8 cellular contexts compared by ENCODE assay signal in genomic region chr22:32531955-32532818, GRCh38. TPM values are rescaled to one million over a fixed set of nuclear protein-coding genes. Genes with fewer than 3 reads are reported as not detected.
DNase-seq lines count a peak whose midpoint lies in the region; ATAC-seq, FAIRE-seq and TF ChIP-seq lines count a peak whose summit lies in the region.

No MANE protein-coding gene starts in this region.

- peaks cover 41% of the 10 kb centered on the region for H3K27me3 Mint-ChIP-seq in stimulated activated naive CD8-positive, alpha-beta T cell treated with anti-CD3 and anti-CD28 coated beads, Interleukin-15, amount 100 ng/mL, for 72 hours
- H3K27me3 Mint-ChIP-seq in CD14-positive monocyte (ENCODE audit: low read depth in 3 of 3), result peaks cover 0 to 7% (median 3%) of the 10 kb centered on the region in 3 donors

- TF ChIP-seq CTCF in H1 (IDR thresholded peaks at IDR 0.05; ENCODE audit: control extremely low read depth in 1 of 3, insufficient read depth in 1 of 3, low read depth in 1 of 3, low read length in 3 of 3) (no peak), OCI-LY7 (conservative IDR thresholded peaks at IDR 0.05; ENCODE audit: low read length) (no peak), CD14-positive monocyte (IDR thresholded peaks at IDR 0.05) (no peak)

- H4K20me1 ChIP-seq in H1 (replicated peaks in 1 of 2; ENCODE audit: control insufficient read depth in 1 of 2, insufficient read depth in 2 of 2, low read length in 2 of 2) (peaks cover 3 to 5% of the 10 kb centered on the region in 2 experiments), OCI-LY7 (ENCODE audit: insufficient read depth, low read length) (no peaks in the 10 kb centered on the region)

- no peak for FAIRE-seq in H1 (lab: Jason Lieb, UNC)

- peak overlapping the region; percentile 10 to 81 for H3K27ac Mint-ChIP-seq in stimulated activated naive CD8-positive, alpha-beta T cell treated with anti-CD3 and anti-CD28 coated beads, Interleukin-15, amount 100 ng/mL, for 72 hours
- peak overlapping the region in 1 of 7 donors; percentile 11 for H3K27ac Mint-ChIP-seq in CD14-positive monocyte

- H2BK120ac ChIP-seq in H1 (replicated peaks; ENCODE audit: low read depth, low read length) (peak overlapping the region; percentile 30), mesenchymal stem cell (ENCODE audit: low read depth, low read length) (peak overlapping the region; percentile 69)

- H2BK12ac ChIP-seq in H1 (ENCODE audit: low read depth, low read length) (no peak overlapping the region), mesenchymal stem cell (ENCODE audit: low read length in 2 of 2) (peak overlapping the region; percentile 87 to 94)

- H3K9ac ChIP-seq in H1 (replicated peaks in 1 of 4; ENCODE audit: extremely low read depth in 1 of 4, low read depth in 3 of 4, low read length in 3 of 4) (peak overlapping the region in 3 of 4 experiments; percentile 29 to 46 (median 42); a peak in 4 of 7 replicates), mesenchymal stem cell (ENCODE audit: low read length) (peak overlapping the region; percentile 25)

- no peaks in the 10 kb centered on the region for H3K36me3 Mint-ChIP-seq in CD14-positive monocyte

- TF ChIP-seq POLR2A in H1 (IDR thresholded peaks at IDR 0.05; ENCODE audit: control extremely low read depth in 1 of 2, low read depth in 2 of 2, low read length in 2 of 2), result peak in 1 of 2 experiments; percentile 69; a peak in 2 of 3 replicates

- no peaks in the 10 kb centered on the region for H3K4me1 Mint-ChIP-seq in stimulated activated naive CD8-positive, alpha-beta T cell treated with anti-CD3 and anti-CD28 coated beads, Interleukin-15, amount 100 ng/mL, for 72 hours
- H3K4me1 Mint-ChIP-seq in CD14-positive monocyte, result peaks cover 4% of the 10 kb centered on the region

- H4K91ac ChIP-seq in H1 (replicated peaks; ENCODE audit: insufficient read length, low read length) (peak overlapping the region; percentile 88), mesenchymal stem cell (ENCODE audit: low read length) (peak overlapping the region; percentile 29)

- H3K23me2 ChIP-seq in H1 (ENCODE audit: low read depth, low read length), result peaks cover 4% of the 10 kb centered on the region

- no peak for ATAC-seq in stimulated activated naive CD8-positive, alpha-beta T cell treated with anti-CD3 and anti-CD28 coated beads, Interleukin-15, amount 100 ng/mL, for 72 hours
- ATAC-seq in stimulated activated naive CD8-positive, alpha-beta T cell treated with anti-CD3 and anti-CD28 coated beads, Interleukin-15, Interleukin-2, amounts not matched to agents 100 U/mL and 50 U/mL, for 24 hours, result no peak
- ATAC-seq in aorta (ENCODE audit: low FRiP score), result peak; percentile 69

- H3K4me1 ChIP-seq in H1 (replicated peaks in 1 of 4; ENCODE audit: control insufficient read depth in 3 of 4, insufficient read depth in 4 of 4, low read length in 3 of 4) (no peaks in the 10 kb centered on the region; a peak in 1 of 7 replicates), mesenchymal stem cell (ENCODE audit: control insufficient read depth, insufficient read depth, low read depth, low read length) (peaks cover 7% of the 10 kb centered on the region), aorta (ENCODE audit: control insufficient read depth in 1 of 2, insufficient read depth in 2 of 2, low read length in 2 of 2) (no peaks in the 10 kb centered on the region), OCI-LY7 (ENCODE audit: insufficient read depth, low read length, poor library complexity, severe bottlenecking) (no peaks in the 10 kb centered on the region)

- CTCF ChIA-PET in H1 (lab: Charles Lee; ENCODE audit: partially characterized antibody) (interaction anchor here (0.6 to 6.6 kb wide), 3 partner anchors 96 to 347 kb away, joined by 3 to 102 read pairs (median 3); no protein-coding TSS in a partner anchor), OCI-LY7 (lab: Charles Lee; ENCODE audit: unreplicated experiment) (interaction anchor here (0.5 kb wide), 1 partner anchor 829 kb away, joined by 3 read pairs; no protein-coding TSS in a partner anchor)

- no peak overlapping the region for H3K14ac ChIP-seq in H1 (ENCODE audit: insufficient read length)
- H3K14ac ChIP-seq in mesenchymal stem cell (ENCODE audit: low read length in 2 of 2), result peak overlapping the region in 1 of 2 experiments; percentile 71

- intact Hi-C loops in aorta (cut with DNase I) (loop anchor here in 1 of 2 donors (10.0 kb wide), 1 partner anchor 113 kb away; no protein-coding TSS in a partner anchor), OCI-LY7 (cut with micrococcal nuclease; ENCODE audit: unreplicated experiment) (no loop called here), CD14-positive monocyte (cut with micrococcal nuclease) (no loop called here)

- peak overlapping the region; percentile 82 for H2BK5ac ChIP-seq in H1 (ENCODE audit: low read depth, low read length)
- no peak overlapping the region for H2BK5ac ChIP-seq in mesenchymal stem cell (ENCODE audit: low read depth, low read length, poor library complexity, severe bottlenecking)

- H3K79me1 ChIP-seq in H1 (ENCODE audit: low read depth, low read length), result no peaks in the 10 kb centered on the region
- H3K79me1 ChIP-seq in mesenchymal stem cell (replicated peaks; ENCODE audit: low read length, poor library complexity, severe bottlenecking), result no peaks in the 10 kb centered on the region

- H3K9me2 ChIP-seq in OCI-LY7 (ENCODE audit: insufficient read depth, low read length), result no peaks in the 10 kb centered on the region

- no peak for TF ChIP-seq EP300 in H1 (IDR thresholded peaks at IDR 0.05; ENCODE audit: borderline replicate concordance in 1 of 2, low read depth in 2 of 2, low read length in 2 of 2)

- peak overlapping the region; percentile 57 for H3K4ac ChIP-seq in H1 (replicated peaks; ENCODE audit: insufficient read length, low read depth, low read length)
- peak overlapping the region; percentile 86 to 90 for H3K4ac ChIP-seq in mesenchymal stem cell (ENCODE audit: low read depth in 1 of 2, low read length in 2 of 2)

- no peak overlapping the region for H2BK20ac ChIP-seq in H1 (ENCODE audit: low read length)

- no peak overlapping the region for H3K4me3 Mint-ChIP-seq in stimulated activated naive CD8-positive, alpha-beta T cell treated with anti-CD3 and anti-CD28 coated beads, Interleukin-15, amount 100 ng/mL, for 72 hours
- no peak overlapping the region for H3K4me3 Mint-ChIP-seq in CD14-positive monocyte

- H3K79me2 ChIP-seq in H1 (ENCODE audit: control insufficient read depth in 1 of 2, insufficient read depth in 2 of 2, low read length in 2 of 2), result no peaks in the 10 kb centered on the region
- H3K79me2 ChIP-seq in OCI-LY7 (ENCODE audit: insufficient read depth, low read depth, low read length), result no peaks in the 10 kb centered on the region

- peak overlapping the region; percentile 88 for H4K5ac ChIP-seq in H1 (ENCODE audit: insufficient read length, low read depth, low read length)

- H3K56ac ChIP-seq in H1 (replicated peaks; ENCODE audit: insufficient read length, low read depth, low read length), result peak overlapping the region; percentile 52

- H3K23ac ChIP-seq in H1 (ENCODE audit: insufficient read length) (no peak overlapping the region), mesenchymal stem cell (ENCODE audit: low read length in 2 of 2) (peak overlapping the region in 1 of 2 experiments; percentile 63)

- H3K4me3 ChIP-seq in H1 (ENCODE audit: extremely low read depth in 1 of 4, insufficient read depth in 2 of 4, low read depth in 3 of 4, low read length in 4 of 4) (peak overlapping the region in 3 of 4 experiments; percentile 10 to 45 (median 26); a peak in 4 of 8 replicates), mesenchymal stem cell (ENCODE audit: insufficient read depth in 1 of 2, low read depth in 1 of 2, low read length in 2 of 2) (no peak overlapping the region), aorta (ENCODE audit: low read length in 2 of 2) (no peak overlapping the region), OCI-LY7 (ENCODE audit: low read depth, low read length, poor library complexity, severe bottlenecking) (no peak overlapping the region)

- H2BK15ac ChIP-seq in H1 (ENCODE audit: low read length) (no peak overlapping the region; the same call in 1 of the 2 replicates), mesenchymal stem cell (ENCODE audit: low read depth, poor library complexity, severe bottlenecking) (peak overlapping the region; percentile 98)

- H4K8ac ChIP-seq in H1 (ENCODE audit: extremely low read depth, insufficient read depth, low read length), result peak overlapping the region; percentile 81
- H4K8ac ChIP-seq in mesenchymal stem cell (ENCODE audit: low read length), result peak overlapping the region; percentile 81

- H2AK5ac ChIP-seq in H1 (ENCODE audit: low read depth, low read length) (peak overlapping the region; percentile 30; the same call in 1 of the 2 replicates), mesenchymal stem cell (ENCODE audit: low read length, severe bottlenecking) (no peak overlapping the region)

- BruUV-seq in OCI-LY7 (replicated peaks; lab: Mats Ljungman, UMichigan), result no TSS peak

- POLR2A ChIA-PET in H1 (lab: Charles Lee; ENCODE audit: partially characterized antibody) (no interaction called here), OCI-LY7 (lab: Charles Lee) (no interaction called here)

- H3K18ac ChIP-seq in H1 (ENCODE audit: extremely low read depth, low read length), result peak overlapping the region; percentile 85
- H3K18ac ChIP-seq in mesenchymal stem cell (ENCODE audit: low read depth in 1 of 2, low read length in 2 of 2), result peak overlapping the region; percentile 44 to 84

- H3K36me3 ChIP-seq in H1 (ENCODE audit: control insufficient read depth in 2 of 4, insufficient read depth in 4 of 4, low read length in 3 of 4) (peaks cover 0 to 2% (median 0%) of the 10 kb centered on the region in 4 experiments; a peak in 2 of 8 replicates), mesenchymal stem cell (ENCODE audit: control insufficient read depth in 1 of 2, insufficient read depth in 2 of 2, low read depth in 1 of 2, low read length in 2 of 2) (no peaks in the 10 kb centered on the region), aorta (ENCODE audit: control insufficient read depth in 1 of 2, insufficient read depth in 2 of 2, low read length in 1 of 2) (no peaks in the 10 kb centered on the region), OCI-LY7 (ENCODE audit: insufficient read depth, low read length) (no peaks in the 10 kb centered on the region)

- peak overlapping the region; percentile 43 to 71; a peak in 3 of 4 replicates for H3K4me2 ChIP-seq in H1 (ENCODE audit: insufficient read depth in 1 of 2, low read depth in 2 of 2, low read length in 2 of 2)
- no peak overlapping the region for H3K4me2 ChIP-seq in mesenchymal stem cell (ENCODE audit: low read length, poor library complexity, severe bottlenecking)
- no peak overlapping the region for H3K4me2 ChIP-seq in OCI-LY7 (ENCODE audit: low read length)

- H3K9me3 ChIP-seq in H1 (ENCODE audit: insufficient read depth in 2 of 2, low read depth in 1 of 2, low read length in 1 of 2) (no peaks in the 10 kb centered on the region), mesenchymal stem cell (ENCODE audit: control insufficient read depth, low read length) (no peaks in the 10 kb centered on the region), aorta (ENCODE audit: control insufficient read depth, low read length) (no peaks in the 10 kb centered on the region), OCI-LY7 (ENCODE audit: low read length) (no peaks in the 10 kb centered on the region)

- H2AFZ ChIP-seq in H1 (ENCODE audit: low read length) (no peak overlapping the region), mesenchymal stem cell (ENCODE audit: low read depth, low read length) (no peak overlapping the region), OCI-LY7 (ENCODE audit: low read length) (no peak overlapping the region)

- H3K27ac ChIP-seq in H1 (ENCODE audit: low read depth, low read length), result peak overlapping the region; percentile 78; the same call in 1 of the 2 replicates
- H3K27ac ChIP-seq in mesenchymal stem cell (ENCODE audit: low read length, poor library complexity, severe bottlenecking), result no peak overlapping the region
- H3K27ac ChIP-seq in aorta (ENCODE audit: low read depth in 1 of 2, low read length in 2 of 2), result no peak overlapping the region
- no peak overlapping the region for H3K27ac ChIP-seq in OCI-LY7 (ENCODE audit: low read depth, low read length, poor library complexity, severe bottlenecking)

- TF ChIP-seq RAD21 in H1 (IDR thresholded peaks at IDR 0.05 in 1 of 2, conservative IDR thresholded peaks at IDR 0.05 in 1 of 2; ENCODE audit: low read depth in 2 of 2, low read length in 2 of 2), result no peak

- 70% methylated on average over 18 of the region's 19 CpGs; no CpG with 5 or more reads in 1 of the 2 experiments for WGBS in H1 (ENCODE audit: extremely low coverage in 1 of 2, insufficient coverage in 1 of 2, insufficient read length in 1 of 2, insufficient replicate concordance in 2 of 2, low coverage in 1 of 2, low lambda C conversion rate in 2 of 2, missing lambda C conversion rate in 1 of 2), 2 experiments
- WGBS in mesenchymal stem cell, result 66% methylated on average over 17 of the region's 19 CpGs
- WGBS in aorta, 2 donors, result 45 to 51% methylated on average over 19 of the region's 19 CpGs

- H3K9me3 Mint-ChIP-seq in stimulated activated naive CD8-positive, alpha-beta T cell treated with anti-CD3 and anti-CD28 coated beads, Interleukin-15, amount 100 ng/mL, for 72 hours, result no peaks in the 10 kb centered on the region
- H3K9me3 Mint-ChIP-seq in CD14-positive monocyte, result peaks cover 0 to under 1% (median 0%) of the 10 kb centered on the region in 7 donors

- no peak for DNase-seq in stimulated activated naive CD8-positive, alpha-beta T cell treated with anti-CD3 and anti-CD28 coated beads, Interleukin-15, amount 100 ng/mL, for 72 hours
- no peak for DNase-seq in stimulated activated naive CD8-positive, alpha-beta T cell treated with anti-CD3 and anti-CD28 coated beads, Interleukin-15, Interleukin-2, amounts not matched to agents 100 U/mL and 50 U/mL, for 24 hours
- DNase-seq in H1 (ENCODE audit: low read depth in 1 of 2, low spot score in 2 of 2) (peak; percentile 62 to 67), mesenchymal stem cell (peak; percentile 60), aorta (peak; percentile 70 to 88), OCI-LY7 (ENCODE audit: low spot score) (no peak), CD14-positive monocyte (ENCODE audit: low spot score) (no peak), NCI-H1105 treated with DMSO at 0.1 percent for 48 hours (lab: John Stamatoyannopoulos, UW) (no peak)

- H3K27me3 ChIP-seq in H1 (replicated peaks in 1 of 4; ENCODE audit: control insufficient read depth in 3 of 4, extremely low read depth in 1 of 4, insufficient read depth in 3 of 4, low read length in 3 of 4) (no peaks in the 10 kb centered on the region), mesenchymal stem cell (ENCODE audit: control insufficient read depth in 1 of 2, insufficient read depth in 1 of 2, low read length in 2 of 2) (peaks cover 0 to 30% of the 10 kb centered on the region in 2 experiments), aorta (ENCODE audit: control insufficient read depth in 1 of 2, insufficient read depth in 2 of 2, low read length in 1 of 2) (no peaks in the 10 kb centered on the region)

RNA-seq across cellular contexts. Expression of gene FBXO7, which starts 57.6 kb away (rescaled TPM):
- total RNA-seq in H1 (2021; fragmentation: NEBNext Ultra II Directional; extraction: Animal tissue kit (Norgen Biotek cat#: 25700)), result 59.1 and 62.7 TPM in 2 replicates
- polyA plus RNA-seq in H1 (2011; rRNA removed) (59.5 and 76.1 TPM in 2 replicates), aorta (10 to 100 TPM; 64.4 to 76.6 TPM), CD14-positive monocyte (100 to 1,000 TPM; 103 to 116 TPM)
- polyA plus RNA-seq in H1 (2011; cell fraction: cytosol; rRNA removed), result 63.8 TPM
- polyA plus RNA-seq in H1 (2011; cell fraction: nucleus; rRNA removed), result 43.0 TPM
- 50.5 to 58.7 TPM (median 52.5 TPM) in 4 replicates for polyA plus RNA-seq in H1 (2012, experiment 1 of 2)
- polyA plus RNA-seq in H1 (2012, experiment 2 of 2), result 39.6 TPM
- polyA plus RNA-seq in H1 (2013, experiment 1 of 2), result 50.8 TPM
- polyA plus RNA-seq in H1 (2013, experiment 2 of 2), result 50.1 TPM
- polyA minus RNA-seq in H1 (2011; rRNA and poly(A)+ RNA removed), result 103 and 107 TPM in 2 replicates
- polyA minus RNA-seq in H1 (2011; cell fraction: cytosol; rRNA and poly(A)+ RNA removed), result 32.2 TPM
- polyA minus RNA-seq in H1 (2011; cell fraction: nucleus; rRNA and poly(A)+ RNA removed), result 34.3 TPM
- polyA plus RNA-seq in mesenchymal stem cell (2013, experiment 1 of 2), result 94.9 TPM
- 95.3 TPM for polyA plus RNA-seq in mesenchymal stem cell (2013, experiment 2 of 2)
- total RNA-seq in aorta (10 to 100 TPM; 71.9 to 73.1 TPM), OCI-LY7 (2022) (81.9 and 91.1 TPM in 2 replicates)
- 62.1 and 73.8 TPM in 2 replicates for total RNA-seq in OCI-LY7 (2014; rRNA removed; shearing (Covaris generic))

Comparison
In these comparisons a context has a peak if more than half of its experiments do, and no peak if none do; other contexts are left out.
1. DNase-seq: peak in H1 (2 of 2), mesenchymal stem cell (single experiment) and aorta (2 of 2); none in stimulated activated naive CD8-positive, alpha-beta T cell treated with anti-CD3 and anti-CD28 coated beads, Interleukin-15, amount 100 ng/mL, for 72 hours (0 of 2), stimulated activated naive CD8-positive, alpha-beta T cell treated with anti-CD3 and anti-CD28 coated beads, Interleukin-15, Interleukin-2, amounts not matched to agents 100 U/mL and 50 U/mL, for 24 hours (single experiment), OCI-LY7 (single experiment), CD14-positive monocyte (single experiment) and NCI-H1105 treated with DMSO at 0.1 percent for 48 hours (single experiment).
2. H3K4me2 ChIP-seq: peak in H1 (2 of 2); none in mesenchymal stem cell (single experiment) and OCI-LY7 (single experiment).
3. H3K4me3 ChIP-seq: peak in H1 (3 of 4); none in mesenchymal stem cell (0 of 2), aorta (0 of 2) and OCI-LY7 (single experiment).